Comparison of ENCODE assay signal across 19 cellular contexts in the genomic region with DNA sequence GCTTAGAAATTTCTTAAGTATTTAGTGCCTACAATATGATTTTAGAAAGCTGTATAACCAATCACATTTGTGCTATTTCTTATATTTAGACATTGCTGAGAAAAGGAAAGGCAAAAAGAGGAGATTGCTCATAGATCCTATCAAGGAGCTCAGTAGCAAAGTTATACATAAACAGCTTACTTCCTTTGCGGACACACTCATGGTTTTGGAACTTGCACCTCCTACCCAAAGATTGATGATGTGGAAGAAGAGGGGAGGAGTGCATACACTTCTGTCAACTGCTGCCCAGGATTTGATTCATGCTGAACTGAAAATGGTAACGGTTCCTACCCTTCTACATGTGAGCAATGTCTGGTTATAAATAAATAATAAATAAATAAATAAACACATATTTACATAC. TPM values are rescaled to one million over a fixed set of nuclear protein-coding genes. Genes with fewer than 3 reads are reported as not detected.
DNase-seq lines count a peak whose midpoint lies in the region; ATAC-seq and TF ChIP-seq lines count a peak whose summit lies in the region.
"Had no signal": no experiment of that assay in that cellular context is flagged by ENCODE, and none has a peak within 500 bp of the region (broad histone marks: within the 10 kb centered on the region; RNA-seq: fewer than 3 reads in every experiment).

No MANE protein-coding gene starts in this region.

- no peak overlapping the region for H3K27ac Mint-ChIP-seq in naive thymus-derived CD4-positive, alpha-beta T cell
- H3K27ac Mint-ChIP-seq: activated naive CD4-positive, alpha-beta T cell treated with anti-CD3 and anti-CD28 coated beads for 36 hours; naive B cell had no signal

- H3K9me3 Mint-ChIP-seq in naive thymus-derived CD4-positive, alpha-beta T cell: no peaks in the 10 kb centered on the region
- H3K9me3 Mint-ChIP-seq: activated naive CD4-positive, alpha-beta T cell treated with anti-CD3 and anti-CD28 coated beads for 36 hours; naive B cell had no signal

- peaks cover 0 to 1% (median 0%) of the 10 kb centered on the region in 5 donors for H3K36me3 Mint-ChIP-seq in naive thymus-derived CD4-positive, alpha-beta T cell
- H3K36me3 Mint-ChIP-seq: naive B cell had no signal

- intact Hi-C loops in naive thymus-derived CD4-positive, alpha-beta T cell (cut with micrococcal nuclease): no loop called here

- H3K27me3 Mint-ChIP-seq in naive thymus-derived CD4-positive, alpha-beta T cell: peaks cover 0 to 29% (median 12%) of the 10 kb centered on the region in 5 donors

- DNase-seq in AG10803 (ENCODE audit: low read depth) (peak; percentile 78), HK-2 (ENCODE audit: unreplicated experiment) (peak; percentile 38), amniotic epithelial cell (ENCODE audit: low read depth) (peak; percentile 93), hepatic stellate cell (ENCODE audit: low spot score) (peak; percentile 68), DMS 273 (lab: John Stamatoyannopoulos, UW; ENCODE audit: unreplicated experiment) (no peak)
- no peak for DNase-seq in naive thymus-derived CD4-positive, alpha-beta T cell
- DNase-seq in activated CD4-positive, alpha-beta T cell treated with anti-CD3 and anti-CD28 coated beads for 4 hours: no peak
- DNase-seq: activated CD4-positive, alpha-beta T cell treated with anti-CD3 and anti-CD28 coated beads for 1 hour; activated naive CD4-positive, alpha-beta T cell treated with anti-CD3 and anti-CD28 coated beads for 36 hours; COR-L47; effector CD8-positive, alpha-beta T cell; naive B cell; NCI-H1092; NCI-H526; small intestine; uterus had no signal

- POLR2A ChIA-PET in naive thymus-derived CD4-positive, alpha-beta T cell (lab: Charles Lee): interaction anchor here (2.0 kb wide), 1 partner anchor 12 kb away, joined by 8 read pairs; no protein-coding TSS in a partner anchor

- TF ChIP-seq CTCF in AG10803 (conservative IDR thresholded peaks at IDR 0.05; ENCODE audit: low read length): no peak

- H3K4me3 Mint-ChIP-seq in naive thymus-derived CD4-positive, alpha-beta T cell: peak overlapping the region in 1 of 10 donors; percentile 20
- H3K4me3 Mint-ChIP-seq: activated naive CD4-positive, alpha-beta T cell treated with anti-CD3 and anti-CD28 coated beads for 36 hours; naive B cell had no signal

- no peaks in the 10 kb centered on the region for H3K9me3 ChIP-seq in naive thymus-derived CD4-positive, alpha-beta T cell (ENCODE audit: control insufficient read depth in 2 of 3, low read length in 3 of 3)
- H3K9me3 ChIP-seq: uterus had no signal

- H3K36me3 ChIP-seq in naive thymus-derived CD4-positive, alpha-beta T cell (ENCODE audit: control insufficient read depth in 2 of 3, insufficient read depth in 3 of 3, low read length in 3 of 3): no peaks in the 10 kb centered on the region
- H3K36me3 ChIP-seq: uterus had no signal

- ATAC-seq in naive thymus-derived CD4-positive, alpha-beta T cell: no peak
- no peak for ATAC-seq in HG03442 (IDR thresholded peaks at IDR 0.05; ENCODE audit: unreplicated experiment)
- ATAC-seq: GM12878 had no signal

- no peak overlapping the region for H3K4me3 ChIP-seq in AG10803 (ENCODE audit: low read length)
- no peak overlapping the region for H3K4me3 ChIP-seq in naive thymus-derived CD4-positive, alpha-beta T cell (ENCODE audit: low read length)
- H3K4me3 ChIP-seq: GM12878, SK-N-MC, uterus had no signal

- CTCF ChIA-PET in naive thymus-derived CD4-positive, alpha-beta T cell (lab: Charles Lee): interaction anchor here (0.6 kb wide), 1 partner anchor 587 kb away, joined by 3 read pairs; no protein-coding TSS in a partner anchor

- H3K27ac ChIP-seq in naive thymus-derived CD4-positive, alpha-beta T cell (ENCODE audit: low read depth, low read length): no peak overlapping the region
- H3K27ac ChIP-seq: SK-N-MC, uterus had no signal

- H3K4me1 ChIP-seq in naive thymus-derived CD4-positive, alpha-beta T cell (ENCODE audit: control insufficient read depth in 2 of 2, insufficient read depth in 2 of 2, low read length in 2 of 2): no peaks in the 10 kb centered on the region
- H3K4me1 ChIP-seq: uterus had no signal

- no peaks in the 10 kb centered on the region for H3K27me3 ChIP-seq in naive thymus-derived CD4-positive, alpha-beta T cell (ENCODE audit: control insufficient read depth in 2 of 2, insufficient read depth in 2 of 2, low read length in 2 of 2)

- H3K4me1 Mint-ChIP-seq in naive thymus-derived CD4-positive, alpha-beta T cell: peaks cover 0 to 8% (median 4%) of the 10 kb centered on the region in 7 donors

RNA-seq across cellular contexts. Expression of a gene that starts 16.7 kb away (rescaled TPM):
- total RNA-seq in naive thymus-derived CD4-positive, alpha-beta T cell: under 1 TPM in 3 of 5 experiments, not detected in 2; 0.58 to 0.81 (median 0.64) TPM
- polyA plus RNA-seq in naive thymus-derived CD4-positive, alpha-beta T cell: under 1 TPM in 1 of 2 donors, not detected in 1; 0.48 TPM
- total RNA-seq: activated naive CD4-positive, alpha-beta T cell treated with anti-CD3 and anti-CD28 coated beads for 36 hours; GM12878; uterus had no signal
- polyA plus RNA-seq: GM12878, small intestine had no signal

RNA-seq across cellular contexts. Expression of a gene that starts 23.6 kb away (rescaled TPM):
- 10 to 100 TPM in 4 of 5 experiments, 1 to 10 TPM in 1; 7.3 to 43.4 (median 22.5) TPM for total RNA-seq in naive thymus-derived CD4-positive, alpha-beta T cell
- 10 to 100 TPM in 1 of 2 donors, 1 to 10 TPM in 1; 6.0 to 16.7 TPM for polyA plus RNA-seq in naive thymus-derived CD4-positive, alpha-beta T cell

RNA-seq across cellular contexts. Expression of a gene that starts 39.3 kb away (rescaled TPM):
- under 1 TPM in 1 of 5 experiments, not detected in 4; 0.22 TPM for total RNA-seq in naive thymus-derived CD4-positive, alpha-beta T cell
- polyA plus RNA-seq in naive thymus-derived CD4-positive, alpha-beta T cell: under 1 TPM in 1 of 2 donors, not detected in 1; 0.22 TPM
- total RNA-seq: activated naive CD4-positive, alpha-beta T cell treated with anti-CD3 and anti-CD28 coated beads for 36 hours; GM12878 had no signal

RNA-seq across cellular contexts. Expression of a gene that starts 57.7 kb away (rescaled TPM):
- under 1 TPM in 3 of 5 experiments, not detected in 2; 0.22 to 0.60 (median 0.40) TPM for total RNA-seq in naive thymus-derived CD4-positive, alpha-beta T cell
- under 1 TPM in 1 of 2 donors, not detected in 1; 0.18 TPM for polyA plus RNA-seq in naive thymus-derived CD4-positive, alpha-beta T cell
- total RNA-seq: GM12878 had no signal

Comparison
In these comparisons a context has a peak if more than half of its experiments do, and no peak if none do; other contexts are left out.
1. DNase-seq: peak in AG10803 (single experiment), HK-2 (single experiment), amniotic epithelial cell (single experiment) and hepatic stellate cell (single experiment); none in naive thymus-derived CD4-positive, alpha-beta T cell (0 of 9), activated CD4-positive, alpha-beta T cell treated with anti-CD3 and anti-CD28 coated beads for 4 hours (0 of 2) and DMS 273 (single experiment).